24 cellular contexts compared by ENCODE assay signal in genomic region chr1:32681999-32682398, GRCh38. TPM values are rescaled to one million over a fixed set of nuclear protein-coding genes. Genes with fewer than 3 reads are reported as not detected.
DNase-seq lines count a peak whose midpoint lies in the region; ATAC-seq and TF ChIP-seq lines count a peak whose summit lies in the region.
"Had no signal": no experiment of that assay in that cellular context is flagged by ENCODE, and none has a peak within 500 bp of the region (broad histone marks: within the 10 kb centered on the region; RNA-seq: fewer than 3 reads in every experiment).

No MANE protein-coding gene starts in this region.

- no peaks in the 10 kb centered on the region for H3K9me3 Mint-ChIP-seq in activated CD8-positive, alpha-beta T cell treated with anti-CD3 and anti-CD28 coated beads for 36 hours
- no peaks in the 10 kb centered on the region for H3K9me3 Mint-ChIP-seq in activated CD8-positive, alpha-beta T cell treated with anti-CD3 and anti-CD28 coated beads, Interleukin-2, amount 10 ng/mL, durations not matched to agents 7 days and 5 days (ENCODE audit: insufficient read depth)
- no peaks in the 10 kb centered on the region for H3K9me3 Mint-ChIP-seq in nephron progenitor cell
- no peaks in the 10 kb centered on the region for H3K9me3 Mint-ChIP-seq in type B pancreatic cell
- H3K9me3 Mint-ChIP-seq in neural progenitor cell, result no peaks in the 10 kb centered on the region
- H3K9me3 Mint-ChIP-seq: activated CD4-positive, alpha-beta T cell treated with anti-CD3 and anti-CD28 coated beads, Interleukin-2, amount 10 ng/mL, durations not matched to agents 24 days and 14 days; activated naive CD4-positive, alpha-beta T cell treated with anti-CD3 and anti-CD28 coated beads, Interleukin-2, amount 10 ng/mL, durations not matched to agents 7 days and 5 days; CD14-positive monocyte; dendritic cell treated with granulocyte-macrophage colony-stimulating factor and Interleukin-4, amounts not matched to agents 40 ng/mL and 50 ng/mL, for 4 days; naive thymus-derived CD8-positive, alpha-beta T cell had no signal

- no peaks in the 10 kb centered on the region for H3K79me2 ChIP-seq in neural progenitor cell (ENCODE audit: low read depth)

- no peaks in the 10 kb centered on the region for H3K27me3 Mint-ChIP-seq in activated CD8-positive, alpha-beta T cell treated with anti-CD3 and anti-CD28 coated beads for 36 hours
- H3K27me3 Mint-ChIP-seq in activated CD8-positive, alpha-beta T cell treated with anti-CD3 and anti-CD28 coated beads, Interleukin-2, amount 10 ng/mL, durations not matched to agents 7 days and 5 days (ENCODE audit: low read depth), result no peaks in the 10 kb centered on the region
- H3K27me3 Mint-ChIP-seq in nephron progenitor cell (ENCODE audit: low read depth, poor library complexity), result no peaks in the 10 kb centered on the region
- no peaks in the 10 kb centered on the region for H3K27me3 Mint-ChIP-seq in type B pancreatic cell
- H3K27me3 Mint-ChIP-seq in neural progenitor cell (ENCODE audit: insufficient read depth, low read depth), result no peaks in the 10 kb centered on the region
- H3K27me3 Mint-ChIP-seq: activated CD4-positive, alpha-beta T cell treated with anti-CD3 and anti-CD28 coated beads, Interleukin-2, amount 10 ng/mL, durations not matched to agents 24 days and 14 days; activated naive CD4-positive, alpha-beta T cell treated with anti-CD3 and anti-CD28 coated beads, Interleukin-2, amount 10 ng/mL, durations not matched to agents 7 days and 5 days; dendritic cell treated with granulocyte-macrophage colony-stimulating factor and Interleukin-4, amounts not matched to agents 40 ng/mL and 50 ng/mL, for 4 days; naive thymus-derived CD8-positive, alpha-beta T cell had no signal

- DNase-seq in activated CD8-positive, alpha-beta T cell treated with anti-CD3 and anti-CD28 coated beads for 36 hours, result no peak
- no peak for DNase-seq in activated CD8-positive, alpha-beta T cell treated with anti-CD3 and anti-CD28 coated beads, Interleukin-2, amount 10 ng/mL, durations not matched to agents 7 days and 5 days
- DNase-seq in nephron progenitor cell (no peak), type B pancreatic cell (ENCODE audit: extremely low spot score, unreplicated experiment) (no peak), neural progenitor cell (ENCODE audit: low spot score) (no peak), NOMO-1 treated with DMSO at 0.1 percent for 48 hours (lab: John Stamatoyannopoulos, UW; ENCODE audit: unreplicated experiment) (no peak)
- DNase-seq: activated CD4-positive, alpha-beta T cell treated with anti-CD3 and anti-CD28 coated beads, Interleukin-2, amount 10 ng/mL, durations not matched to agents 24 days and 14 days; activated naive CD4-positive, alpha-beta T cell treated with anti-CD3 and anti-CD28 coated beads, Interleukin-2, amount 10 ng/mL, durations not matched to agents 7 days and 5 days; amniotic stem cell; MV-4-11; naive thymus-derived CD8-positive, alpha-beta T cell; NCI-H146; NCI-H510A; NK-92 treated with Interleukin-12 subunit alpha and Interleukin-12 subunit beta, amount 100 ng/mL, for 24 hours; PC-9; SHP77 treated with DMSO at 0.1 percent for 48 hours had no signal

- CTCF ChIA-PET in activated CD8-positive, alpha-beta T cell treated with anti-CD3 and anti-CD28 coated beads for 36 hours (lab: Charles Lee), result no interaction called here
- CTCF ChIA-PET in activated CD8-positive, alpha-beta T cell treated with anti-CD3 and anti-CD28 coated beads, Interleukin-2, amount 10 ng/mL, durations not matched to agents 7 days and 5 days (lab: Charles Lee), result no interaction called here

- H3K4me3 Mint-ChIP-seq in activated CD8-positive, alpha-beta T cell treated with anti-CD3 and anti-CD28 coated beads for 36 hours, result no peak overlapping the region
- H3K4me3 Mint-ChIP-seq in activated CD8-positive, alpha-beta T cell treated with anti-CD3 and anti-CD28 coated beads, Interleukin-2, amount 10 ng/mL, durations not matched to agents 7 days and 5 days, result no peak overlapping the region
- H3K4me3 Mint-ChIP-seq in nephron progenitor cell (no peak overlapping the region), type B pancreatic cell (no peak overlapping the region), neural progenitor cell (no peak overlapping the region)
- H3K4me3 Mint-ChIP-seq: activated CD4-positive, alpha-beta T cell treated with anti-CD3 and anti-CD28 coated beads, Interleukin-2, amount 10 ng/mL, durations not matched to agents 24 days and 14 days; activated naive CD4-positive, alpha-beta T cell treated with anti-CD3 and anti-CD28 coated beads, Interleukin-2, amount 10 ng/mL, durations not matched to agents 7 days and 5 days; CD14-positive monocyte; dendritic cell treated with granulocyte-macrophage colony-stimulating factor and Interleukin-4, amounts not matched to agents 40 ng/mL and 50 ng/mL, for 4 days; naive thymus-derived CD8-positive, alpha-beta T cell had no signal

- POLR2A ChIA-PET in activated CD8-positive, alpha-beta T cell treated with anti-CD3 and anti-CD28 coated beads for 36 hours (lab: Charles Lee), result interaction anchor here (0.6 to 1.6 kb wide), 2 partner anchors 31 to 288 kb away, joined by 4 to 5 read pairs; partner anchors contain the start of gene RBBP4
- POLR2A ChIA-PET in activated CD8-positive, alpha-beta T cell treated with anti-CD3 and anti-CD28 coated beads, Interleukin-2, amount 10 ng/mL, durations not matched to agents 7 days and 5 days (lab: Charles Lee), result interaction anchor here (0.6 kb wide), 1 partner anchor 57 kb away, joined by 3 read pairs; no protein-coding TSS in a partner anchor

- H3K9me3 ChIP-seq in endocrine pancreas (ENCODE audit: control insufficient read depth, low read length), result no peaks in the 10 kb centered on the region
- H3K9me3 ChIP-seq in neural progenitor cell (ENCODE audit: low read depth), result no peaks in the 10 kb centered on the region

- peak overlapping the region; percentile 39 for H3K9ac ChIP-seq in endocrine pancreas (ENCODE audit: control insufficient read depth, insufficient read depth, low read length)
- H3K9ac ChIP-seq in neural progenitor cell, result no peak overlapping the region

- H3K4me1 Mint-ChIP-seq in activated CD8-positive, alpha-beta T cell treated with anti-CD3 and anti-CD28 coated beads for 36 hours (ENCODE audit: low read depth), result peaks cover 14% of the 10 kb centered on the region
- H3K4me1 Mint-ChIP-seq in activated CD8-positive, alpha-beta T cell treated with anti-CD3 and anti-CD28 coated beads, Interleukin-2, amount 10 ng/mL, durations not matched to agents 7 days and 5 days (ENCODE audit: low read depth), result no peaks in the 10 kb centered on the region
- H3K4me1 Mint-ChIP-seq in nephron progenitor cell, result no peaks in the 10 kb centered on the region
- H3K4me1 Mint-ChIP-seq in type B pancreatic cell (ENCODE audit: unreplicated experiment), result peaks cover 10% of the 10 kb centered on the region
- H3K4me1 Mint-ChIP-seq in neural progenitor cell, result no peaks in the 10 kb centered on the region
- H3K4me1 Mint-ChIP-seq: activated naive CD4-positive, alpha-beta T cell treated with anti-CD3 and anti-CD28 coated beads, Interleukin-2, amount 10 ng/mL, durations not matched to agents 7 days and 5 days; CD14-positive monocyte had no signal

- H3K4me3 ChIP-seq in endocrine pancreas (ENCODE audit: control insufficient read depth, insufficient read depth, low read length) (no peak overlapping the region), neural progenitor cell (no peak overlapping the region)
- H3K4me3 ChIP-seq: cardiac muscle cell, PC-9 had no signal

- H3K36me3 Mint-ChIP-seq in activated CD8-positive, alpha-beta T cell treated with anti-CD3 and anti-CD28 coated beads for 36 hours (ENCODE audit: low read depth), result peaks cover 47% of the 10 kb centered on the region
- H3K36me3 Mint-ChIP-seq in activated CD8-positive, alpha-beta T cell treated with anti-CD3 and anti-CD28 coated beads, Interleukin-2, amount 10 ng/mL, durations not matched to agents 7 days and 5 days (ENCODE audit: low read depth), result peaks cover 63% of the 10 kb centered on the region
- H3K36me3 Mint-ChIP-seq in nephron progenitor cell (ENCODE audit: low read depth), result peaks cover 65% of the 10 kb centered on the region
- peaks cover 39% of the 10 kb centered on the region for H3K36me3 Mint-ChIP-seq in type B pancreatic cell
- H3K36me3 Mint-ChIP-seq in neural progenitor cell, result peaks cover 29% of the 10 kb centered on the region

- TF ChIP-seq CTCF in activated CD8-positive, alpha-beta T cell treated with anti-CD3 and anti-CD28 coated beads for 36 hours (IDR thresholded peaks at IDR 0.05), result no peak
- no peak for TF ChIP-seq CTCF in nephron progenitor cell (IDR thresholded peaks at IDR 0.05)
- TF ChIP-seq CTCF in type B pancreatic cell (conservative IDR thresholded peaks at IDR 0.05), result no peak
- TF ChIP-seq CTCF in neural progenitor cell (IDR thresholded peaks at IDR 0.05), result no peak

- H3K27me3 ChIP-seq in endocrine pancreas (ENCODE audit: control insufficient read depth, insufficient read depth, low read length) (no peaks in the 10 kb centered on the region), neural progenitor cell (no peaks in the 10 kb centered on the region)
- H3K27me3 ChIP-seq: cardiac muscle cell had no signal

- H3K36me3 ChIP-seq in endocrine pancreas (ENCODE audit: control insufficient read depth, insufficient read depth, low read length) (peaks cover 5% of the 10 kb centered on the region), neural progenitor cell (peaks cover 13% of the 10 kb centered on the region)

- peaks cover 63% of the 10 kb centered on the region for H3F3A ChIP-seq in neural progenitor cell (ENCODE audit: low read depth)

- H3K4me1 ChIP-seq in endocrine pancreas (ENCODE audit: control insufficient read depth, insufficient read depth, low read length) (peaks cover 4% of the 10 kb centered on the region), neural progenitor cell (no peaks in the 10 kb centered on the region)

- intact Hi-C loops in activated CD8-positive, alpha-beta T cell treated with anti-CD3 and anti-CD28 coated beads for 36 hours (cut with micrococcal nuclease), result no loop called here

- peak overlapping the region; percentile 14 for H3K27ac Mint-ChIP-seq in activated CD8-positive, alpha-beta T cell treated with anti-CD3 and anti-CD28 coated beads for 36 hours
- no peak overlapping the region for H3K27ac Mint-ChIP-seq in activated CD8-positive, alpha-beta T cell treated with anti-CD3 and anti-CD28 coated beads, Interleukin-2, amount 10 ng/mL, durations not matched to agents 7 days and 5 days
- H3K27ac Mint-ChIP-seq in nephron progenitor cell (peak overlapping the region; percentile 6), type B pancreatic cell (peak overlapping the region; percentile 31), neural progenitor cell (no peak overlapping the region)
- H3K27ac Mint-ChIP-seq: activated CD4-positive, alpha-beta T cell treated with anti-CD3 and anti-CD28 coated beads, Interleukin-2, amount 10 ng/mL, durations not matched to agents 24 days and 14 days; dendritic cell treated with granulocyte-macrophage colony-stimulating factor and Interleukin-4, amounts not matched to agents 40 ng/mL and 50 ng/mL, for 4 days had no signal

- H3K4me2 ChIP-seq in neural progenitor cell, result no peak overlapping the region
- H3K4me2 ChIP-seq: PC-9 had no signal

- no peak for ATAC-seq in activated CD8-positive, alpha-beta T cell treated with anti-CD3 and anti-CD28 coated beads for 36 hours
- ATAC-seq in activated CD8-positive, alpha-beta T cell treated with anti-CD3 and anti-CD28 coated beads, Interleukin-2, amount 10 ng/mL, durations not matched to agents 7 days and 5 days, result no peak
- no peak for ATAC-seq in HG03520 (IDR thresholded peaks at IDR 0.05; ENCODE audit: unreplicated experiment)
- ATAC-seq: HCT116; naive thymus-derived CD8-positive, alpha-beta T cell had no signal

- peaks cover 6% of the 10 kb centered on the region for H4K20me1 ChIP-seq in neural progenitor cell (ENCODE audit: low read depth)

- H3K27ac ChIP-seq in neural progenitor cell, result no peak overlapping the region
- H3K27ac ChIP-seq: 22Rv1, cardiac muscle cell, HL-60, PC-9 had no signal

- H2AFZ ChIP-seq in neural progenitor cell (replicated peaks), result no peak overlapping the region
- H2AFZ ChIP-seq: PC-9 had no signal

RNA-seq across cellular contexts. Expression of gene SYNC, which starts 20.6 kb away (rescaled TPM):
- not detected for total RNA-seq in activated CD8-positive, alpha-beta T cell treated with anti-CD3 and anti-CD28 coated beads for 36 hours
- not detected for total RNA-seq in activated CD8-positive, alpha-beta T cell treated with anti-CD3 and anti-CD28 coated beads, Interleukin-2, amount 10 ng/mL, durations not matched to agents 7 days and 5 days
- total RNA-seq in type B pancreatic cell (ENCODE audit: low replicate concordance) (1.2 and 1.3 TPM in 2 replicates), neural progenitor cell (ENCODE audit: low replicate concordance) (not detected in 2 replicates)
- total RNA-seq: activated CD4-positive, alpha-beta T cell treated with anti-CD3 and anti-CD28 coated beads, Interleukin-2, amount 10 ng/mL, durations not matched to agents 24 days and 14 days; naive thymus-derived CD8-positive, alpha-beta T cell had no signal

RNA-seq across cellular contexts. Expression of gene RBBP4, which starts 31.0 kb away (rescaled TPM):
- 100 to 1,000 TPM; 308 to 318 TPM for total RNA-seq in activated CD8-positive, alpha-beta T cell treated with anti-CD3 and anti-CD28 coated beads for 36 hours
- 100 to 1,000 TPM; 290 to 298 TPM for total RNA-seq in activated CD8-positive, alpha-beta T cell treated with anti-CD3 and anti-CD28 coated beads, Interleukin-2, amount 10 ng/mL, durations not matched to agents 7 days and 5 days
- total RNA-seq in type B pancreatic cell (ENCODE audit: low replicate concordance), result 274 and 386 TPM in 2 replicates
- total RNA-seq in neural progenitor cell (ENCODE audit: low replicate concordance), result 440 and 474 TPM in 2 replicates

RNA-seq across cellular contexts. Expression of gene ZBTB8OS, which starts 31.6 kb away (rescaled TPM):
- total RNA-seq in activated CD8-positive, alpha-beta T cell treated with anti-CD3 and anti-CD28 coated beads for 36 hours, result 10 to 100 TPM; 53.4 to 57.6 TPM
- total RNA-seq in activated CD8-positive, alpha-beta T cell treated with anti-CD3 and anti-CD28 coated beads, Interleukin-2, amount 10 ng/mL, durations not matched to agents 7 days and 5 days, result 10 to 100 TPM; 50.5 to 54.1 TPM
- total RNA-seq in type B pancreatic cell (ENCODE audit: low replicate concordance) (41.7 and 49.8 TPM in 2 replicates), neural progenitor cell (ENCODE audit: low replicate concordance) (55.1 and 59.8 TPM in 2 replicates)

Comparison
In these comparisons a context has a peak if more than half of its experiments do, and no peak if none do; other contexts are left out.
1. H3K27ac Mint-ChIP-seq: peak in activated CD8-positive, alpha-beta T cell treated with anti-CD3 and anti-CD28 coated beads for 36 hours (single experiment), nephron progenitor cell (single experiment) and type B pancreatic cell (single experiment); none in activated CD8-positive, alpha-beta T cell treated with anti-CD3 and anti-CD28 coated beads, Interleukin-2, amount 10 ng/mL, durations not matched to agents 7 days and 5 days (single experiment) and neural progenitor cell (single experiment).